Comparison of ENCODE assay signal across 1 cellular context in genomic region chr3:168095611-168096209, GRCh38.
A peak's percentile ranks its signal among the peaks of the same experiment; 100 is the strongest.
TF ChIP-seq lines count a peak whose summit lies in the region.

Gene GOLIM4 (minus strand): TSS chr3:168095924. CDS start chr3:168095285, 639 bp downstream.

TF ChIP-seq in HepG2, 621 proteins besides CTCF, POLR2A, EP300 and RAD21 (continued from another document and continues in another):
- TF ChIP-seq ZNF460 (CRISPR knock-in tag; IDR thresholded peaks at IDR 0.05; ENCODE audit: borderline replicate concordance): no peak; the same call in 1 of the 2 replicates
- TF ChIP-seq TARDBP (CRISPR knock-in tag; IDR thresholded peaks at IDR 0.05): peak; percentile 83
- no peak; the same call in 1 of the 2 replicates for TF ChIP-seq ZSCAN31 (CRISPR knock-in tag; IDR thresholded peaks at IDR 0.05; ENCODE audit: low read depth)
- TF ChIP-seq ZSCAN29 (CRISPR knock-in tag; conservative IDR thresholded peaks at IDR 0.05): no peak; the same call in 1 of the 2 replicates
- TF ChIP-seq ZNF543 (CRISPR knock-in tag; IDR thresholded peaks at IDR 0.05): no peak
- TF ChIP-seq PRDM15 (CRISPR knock-in tag; IDR thresholded peaks at IDR 0.05): no peak
- no peak for TF ChIP-seq ZNF281 (CRISPR knock-in tag; IDR thresholded peaks at IDR 0.05; ENCODE audit: borderline replicate concordance)
- peak; percentile 43; the same call in 1 of the 2 replicates for TF ChIP-seq CHD2 (IDR thresholded peaks at IDR 0.05; ENCODE audit: low read depth, low read length)
- TF ChIP-seq NAIF1 (CRISPR knock-in tag; IDR thresholded peaks at IDR 0.05; ENCODE audit: borderline replicate concordance): peak; percentile 81; the same call in 1 of the 2 replicates
- no peak for TF ChIP-seq ZNF891 (CRISPR knock-in tag; IDR thresholded peaks at IDR 0.05)
- TF ChIP-seq ZUFSP (CRISPR knock-in tag; IDR thresholded peaks at IDR 0.05; ENCODE audit: borderline replicate concordance): no peak
- no peak for TF ChIP-seq RFX1 (IDR thresholded peaks at IDR 0.05)
- TF ChIP-seq ZBTB8A (CRISPR knock-in tag; IDR thresholded peaks at IDR 0.05; ENCODE audit: borderline replicate concordance, low read depth): no peak
- peak; percentile 58 for TF ChIP-seq IRF2 (CRISPR knock-in tag; IDR thresholded peaks at IDR 0.05)
- peak; percentile 83 for TF ChIP-seq RBFOX2 (IDR thresholded peaks at IDR 0.05; ENCODE audit: low read depth, low read length)
- TF ChIP-seq SETDB1 (CRISPR knock-in tag; IDR thresholded peaks at IDR 0.05; ENCODE audit: borderline replicate concordance): no peak
- TF ChIP-seq ERF (CRISPR knock-in tag; IDR thresholded peaks at IDR 0.05): peak; percentile 76; the same call in 1 of the 2 replicates
- no peak; the same call in 1 of the 2 replicates for TF ChIP-seq FOXC1 (CRISPR knock-in tag; IDR thresholded peaks at IDR 0.05; ENCODE audit: borderline replicate concordance)
- peak; percentile 52; the same call in 1 of the 2 replicates for TF ChIP-seq ZNF503 (CRISPR knock-in tag; IDR thresholded peaks at IDR 0.05)
- TF ChIP-seq NCOA5 (CRISPR knock-in tag; IDR thresholded peaks at IDR 0.05): no peak
- TF ChIP-seq TOPORS (CRISPR knock-in tag; IDR thresholded peaks at IDR 0.05): no peak
- peak; percentile 81 for TF ChIP-seq TFDP2 (CRISPR knock-in tag; IDR thresholded peaks at IDR 0.05)
- TF ChIP-seq SRSF1 (optimal IDR thresholded peaks at IDR 0.05; ENCODE audit: low read depth, low read length): peak; percentile 70
- no peak for TF ChIP-seq MLX (CRISPR knock-in tag; IDR thresholded peaks at IDR 0.05)
- TF ChIP-seq ZSCAN12 (CRISPR knock-in tag; IDR thresholded peaks at IDR 0.05): peak; percentile 91; the same call in 1 of the 2 replicates
- no peak for TF ChIP-seq ZNF282 (IDR thresholded peaks at IDR 0.05; ENCODE audit: partially characterized antibody)
- TF ChIP-seq PHF20 (CRISPR knock-in tag; IDR thresholded peaks at IDR 0.05): peak; percentile 67
- TF ChIP-seq GRHL1 (CRISPR knock-in tag; conservative IDR thresholded peaks at IDR 0.05): no peak
- peak; percentile 78 for TF ChIP-seq ZNF501 (CRISPR knock-in tag; IDR thresholded peaks at IDR 0.05)
- 0 out of 2 replicates have a peak, but pooled peaks have one; percentile 65 for TF ChIP-seq MYPOP (CRISPR knock-in tag; IDR thresholded peaks at IDR 0.05)
- no peak for TF ChIP-seq KDM1A (CRISPR knock-in tag; IDR thresholded peaks at IDR 0.05)
- TF ChIP-seq ATF1 (CRISPR knock-in tag; IDR thresholded peaks at IDR 0.05): peak; percentile 67
- TF ChIP-seq AGO1 (IDR thresholded peaks at IDR 0.05; ENCODE audit: low read depth, low read length, poor library complexity, severe bottlenecking): no peak
- peak; percentile 89; the same call in 1 of the 2 replicates for TF ChIP-seq DMAP1 (CRISPR knock-in tag; IDR thresholded peaks at IDR 0.05)
- TF ChIP-seq ZFY (CRISPR knock-in tag; IDR thresholded peaks at IDR 0.05): peak; percentile 64
- TF ChIP-seq FOXK1 (CRISPR knock-in tag; IDR thresholded peaks at IDR 0.05; ENCODE audit: borderline replicate concordance, low read depth): no peak
- no peak for TF ChIP-seq PTBP1 (IDR thresholded peaks at IDR 0.05; ENCODE audit: low read depth, low read length, poor library complexity, severe bottlenecking)
- TF ChIP-seq ZNF773 (CRISPR knock-in tag; IDR thresholded peaks at IDR 0.05; ENCODE audit: borderline replicate concordance): no peak; the same call in 1 of the 2 replicates
- TF ChIP-seq ATF2 (CRISPR knock-in tag; IDR thresholded peaks at IDR 0.05): peak; percentile 59; the same call in 1 of the 2 replicates
- peak; percentile 93 for TF ChIP-seq ZC3H13 (CRISPR knock-in tag; IDR thresholded peaks at IDR 0.05)
- no peak for TF ChIP-seq DDIT3 (CRISPR knock-in tag; IDR thresholded peaks at IDR 0.05)
- TF ChIP-seq JUND (CRISPR knock-in tag; IDR thresholded peaks at IDR 0.05): no peak
- TF ChIP-seq XRCC5 (optimal IDR thresholded peaks at IDR 0.05; ENCODE audit: low read length): peak; percentile 42
- TF ChIP-seq ZZZ3 (CRISPR knock-in tag; IDR thresholded peaks at IDR 0.05; ENCODE audit: borderline replicate concordance): no peak
- TF ChIP-seq ZBTB3 (CRISPR knock-in tag; IDR thresholded peaks at IDR 0.05; ENCODE audit: borderline replicate concordance, low read depth): no peak; the same call in 1 of the 2 replicates
- TF ChIP-seq ZNF382 (CRISPR knock-in tag; IDR thresholded peaks at IDR 0.05; ENCODE audit: borderline replicate concordance): no peak
- TF ChIP-seq E2F2 (CRISPR knock-in tag; IDR thresholded peaks at IDR 0.05; ENCODE audit: borderline replicate concordance): no peak
- TF ChIP-seq SNRNP70 (IDR thresholded peaks at IDR 0.05; ENCODE audit: low read depth, low read length): no peak
